Comparison of ENCODE assay signal across 20 cellular contexts in genomic region chr6:11423667-11424066, GRCh38.
DNase-seq lines count a peak whose midpoint lies in the region; ATAC-seq and TF ChIP-seq lines count a peak whose summit lies in the region.
"Had no signal": no experiment of that assay in that cellular context is flagged by ENCODE, and none has a peak within 500 bp of the region (broad histone marks: within the 10 kb centered on the region; RNA-seq: fewer than 3 reads in every experiment).

No MANE protein-coding gene starts in this region.

- ATAC-seq in upper lobe of left lung (ENCODE audit: low FRiP score in 2 of 2) = no peak
- ATAC-seq in HG03457 (IDR thresholded peaks at IDR 0.05; ENCODE audit: unreplicated experiment) = no peak
- ATAC-seq: GM23338, left colon had no signal

- H3K4me1 Mint-ChIP-seq in activated naive CD4-positive, alpha-beta T cell treated with anti-CD3 and anti-CD28 coated beads, Interleukin-2, amount 50 U/mL, for 24 hours = peaks cover 10% of the 10 kb centered on the region
- peaks cover 49% of the 10 kb centered on the region for H3K4me1 Mint-ChIP-seq in chondrocyte (ENCODE audit: low read depth)

- peaks cover 32 to 60% (median 43%) of the 10 kb centered on the region in 4 donors for H3K4me1 ChIP-seq in upper lobe of left lung

- H3K9me3 ChIP-seq in upper lobe of left lung = no peaks in the 10 kb centered on the region
- H3K9me3 ChIP-seq: tibial artery had no signal

- no peak for DNase-seq in activated naive CD4-positive, alpha-beta T cell treated with anti-CD3 and anti-CD28 coated beads, Interleukin-2, amount 50 U/mL, for 16 hours
- no peak for DNase-seq in chondrocyte (ENCODE audit: low spot score)
- DNase-seq in kidney tubule cell (ENCODE audit: low spot score) = peak; percentile 57
- DNase-seq in upper lobe of left lung = no peak
- DNase-seq in foreskin fibroblast = no peak
- DNase-seq in NCI-H510A treated with DMSO at 0.1 percent for 48 hours (lab: John Stamatoyannopoulos, UW) = no peak
- DNase-seq: activated T-cell treated with anti-CD3 and anti-CD28 coated beads for 4 hours, brain microvascular endothelial cell, DMS53, left colon, naive B cell, NCI-H526, OCI-M1, posterior cingulate gyrus, tibial artery had no signal

- TF ChIP-seq POLR2A in upper lobe of left lung (IDR thresholded peaks at IDR 0.05) = no peak

- no peak for TF ChIP-seq EP300 in upper lobe of left lung (IDR thresholded peaks at IDR 0.05)

- H3K4me3 Mint-ChIP-seq in activated naive CD4-positive, alpha-beta T cell treated with anti-CD3 and anti-CD28 coated beads, Interleukin-2, amount 50 U/mL, for 24 hours = no peak overlapping the region
- H3K4me3 Mint-ChIP-seq in chondrocyte (ENCODE audit: unreplicated experiment) = no peak overlapping the region
- H3K4me3 Mint-ChIP-seq: activated naive CD8-positive, alpha-beta T cell; GM23338; naive B cell had no signal

- peak overlapping the region in 3 of 4 donors; percentile 29 to 87 (median 61) for H3K27ac ChIP-seq in upper lobe of left lung
- H3K27ac ChIP-seq: brain microvascular endothelial cell, C4-2B, tibial artery had no signal

- no peaks in the 10 kb centered on the region for H3K9me3 Mint-ChIP-seq in activated naive CD4-positive, alpha-beta T cell treated with anti-CD3 and anti-CD28 coated beads, Interleukin-2, amount 50 U/mL, for 24 hours
- no peaks in the 10 kb centered on the region for H3K9me3 Mint-ChIP-seq in chondrocyte (ENCODE audit: low read depth)
- H3K9me3 Mint-ChIP-seq: GM23338 had no signal

- no peaks in the 10 kb centered on the region for H3K27me3 Mint-ChIP-seq in activated naive CD4-positive, alpha-beta T cell treated with anti-CD3 and anti-CD28 coated beads, Interleukin-2, amount 50 U/mL, for 24 hours
- H3K27me3 Mint-ChIP-seq in chondrocyte (ENCODE audit: low read depth) = no peaks in the 10 kb centered on the region
- H3K27me3 Mint-ChIP-seq: activated naive CD8-positive, alpha-beta T cell; naive B cell had no signal

- H3K27me3 ChIP-seq in upper lobe of left lung = no peaks in the 10 kb centered on the region
- H3K27me3 ChIP-seq: brain microvascular endothelial cell, tibial artery had no signal

- TF ChIP-seq CTCF in chondrocyte (IDR thresholded peaks at IDR 0.05) (no peak), upper lobe of left lung (IDR thresholded peaks at IDR 0.05) (no peak), foreskin fibroblast (IDR thresholded peaks at IDR 0.05; ENCODE audit: low read depth, low read length) (no peak)

- no peaks in the 10 kb centered on the region for H3K36me3 Mint-ChIP-seq in activated naive CD4-positive, alpha-beta T cell treated with anti-CD3 and anti-CD28 coated beads, Interleukin-2, amount 50 U/mL, for 24 hours
- no peaks in the 10 kb centered on the region for H3K36me3 Mint-ChIP-seq in chondrocyte (ENCODE audit: low read depth)
- H3K36me3 Mint-ChIP-seq: activated naive CD8-positive, alpha-beta T cell had no signal

- peak overlapping the region; percentile 18 for H3K27ac Mint-ChIP-seq in activated naive CD4-positive, alpha-beta T cell treated with anti-CD3 and anti-CD28 coated beads, Interleukin-2, amount 50 U/mL, for 24 hours
- H3K27ac Mint-ChIP-seq in chondrocyte (ENCODE audit: unreplicated experiment) = peak overlapping the region; percentile 57
- H3K27ac Mint-ChIP-seq: activated naive CD8-positive, alpha-beta T cell; GM23338 had no signal

- no peaks in the 10 kb centered on the region for H3K36me3 ChIP-seq in upper lobe of left lung
- H3K36me3 ChIP-seq: brain microvascular endothelial cell, tibial artery had no signal

- H3K4me3 ChIP-seq in upper lobe of left lung (no peak overlapping the region), foreskin fibroblast (ENCODE audit: low read depth in 1 of 2, low read length in 2 of 2) (no peak overlapping the region)
- H3K4me3 ChIP-seq: GM23338, tibial artery had no signal

- 89 to 94% methylated on average over 1 of the region's 1 CpG for WGBS in upper lobe of left lung, 2 donors
